ENCODE assay signal across 3 cellular contexts in the genomic region with DNA sequence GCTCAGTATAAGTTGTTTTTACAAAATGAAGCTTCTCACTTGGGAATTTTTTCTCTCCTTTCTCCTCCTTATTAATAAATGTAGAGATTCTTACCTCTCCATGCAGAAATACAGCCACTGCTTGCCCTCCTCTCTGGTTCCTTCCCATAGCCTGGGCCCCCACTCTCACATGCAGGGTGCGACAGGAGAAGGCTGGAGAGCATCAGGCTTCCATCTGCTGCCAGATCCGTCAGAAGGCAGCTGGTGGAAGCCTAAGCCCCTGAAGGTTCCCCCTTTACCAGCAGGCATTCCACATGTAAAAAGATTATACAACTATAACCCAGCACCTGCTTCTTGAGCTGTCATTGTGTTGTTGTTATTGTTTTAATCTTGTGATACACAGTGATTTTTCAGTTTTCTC.
TF ChIP-seq lines count a peak whose summit lies in the region.

No MANE protein-coding gene starts in this region.

TF ChIP-seq in SK-N-SH, 30 proteins besides CTCF, POLR2A, EP300 and RAD21:
- no peak for TF ChIP-seq FOSL2 (IDR thresholded peaks at IDR 0.05; ENCODE audit: borderline replicate concordance, low read depth)

TF ChIP-seq in SK-N-SH treated with all-trans-retinoic acid at 6 μM for 48 hours, 23 proteins besides CTCF, POLR2A, EP300 and RAD21:
- TF ChIP-seq BACH2 (CRISPR knock-in tag; IDR thresholded peaks at IDR 0.05; ENCODE audit: borderline replicate concordance) (no peak), SNAI2 (CRISPR knock-in tag; IDR thresholded peaks at IDR 0.05) (no peak), TOX (CRISPR knock-in tag; IDR thresholded peaks at IDR 0.05; ENCODE audit: borderline replicate concordance) (no peak), PPARA (CRISPR knock-in tag; IDR thresholded peaks at IDR 0.05; ENCODE audit: borderline replicate concordance) (no peak), ZFP3 (CRISPR knock-in tag; IDR thresholded peaks at IDR 0.05) (no peak), RARB (CRISPR knock-in tag; IDR thresholded peaks at IDR 0.05) (no peak), ZNF70 (CRISPR knock-in tag; IDR thresholded peaks at IDR 0.05) (no peak), ZNF565 (CRISPR knock-in tag; conservative IDR thresholded peaks at IDR 0.05; ENCODE audit: low read depth) (no peak)
- TF ChIP-seq, protein P1, sequence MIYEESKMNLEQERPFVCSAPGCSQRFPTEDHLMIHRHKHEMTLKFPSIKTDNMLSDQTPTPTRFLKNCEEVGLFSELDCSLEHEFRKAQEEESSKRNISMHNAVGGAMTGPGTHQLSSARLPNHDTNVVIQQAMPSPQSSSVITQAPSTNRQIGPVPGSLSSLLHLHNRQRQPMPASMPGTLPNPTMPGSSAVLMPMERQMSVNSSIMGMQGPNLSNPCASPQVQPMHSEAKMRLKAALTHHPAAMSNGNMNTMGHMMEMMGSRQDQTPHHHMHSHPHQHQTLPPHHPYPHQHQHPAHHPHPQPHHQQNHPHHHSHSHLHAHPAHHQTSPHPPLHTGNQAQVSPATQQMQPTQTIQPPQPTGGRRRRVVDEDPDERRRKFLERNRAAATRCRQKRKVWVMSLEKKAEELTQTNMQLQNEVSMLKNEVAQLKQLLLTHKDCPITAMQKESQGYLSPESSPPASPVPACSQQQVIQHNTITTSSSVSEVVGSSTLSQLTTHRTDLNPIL (CRISPR knock-in tag; IDR thresholded peaks at IDR 0.05; ENCODE audit: low read depth) = no peak

TF ChIP-seq in H1, 55 proteins besides CTCF, POLR2A, EP300 and RAD21:
- TF ChIP-seq CBX8 (IDR thresholded peaks at IDR 0.05; ENCODE audit: borderline replicate concordance, low read depth, low read length) (no peak), GABPA (IDR thresholded peaks at IDR 0.05; ENCODE audit: borderline replicate concordance, insufficient read depth, low read length) (no peak), SIRT6 (IDR thresholded peaks at IDR 0.05; ENCODE audit: low read length) (no peak), JUN (IDR thresholded peaks at IDR 0.05; ENCODE audit: low read depth, low read length) (no peak), SP1 (IDR thresholded peaks at IDR 0.05; ENCODE audit: low read depth, low read length) (no peak), RXRA (IDR thresholded peaks at IDR 0.05; ENCODE audit: insufficient read depth, low read depth, low read length) (no peak), NRF1 (IDR thresholded peaks at IDR 0.05; ENCODE audit: low read depth, low read length) (no peak)
